9 cellular contexts compared by ENCODE assay signal in the genomic region with DNA sequence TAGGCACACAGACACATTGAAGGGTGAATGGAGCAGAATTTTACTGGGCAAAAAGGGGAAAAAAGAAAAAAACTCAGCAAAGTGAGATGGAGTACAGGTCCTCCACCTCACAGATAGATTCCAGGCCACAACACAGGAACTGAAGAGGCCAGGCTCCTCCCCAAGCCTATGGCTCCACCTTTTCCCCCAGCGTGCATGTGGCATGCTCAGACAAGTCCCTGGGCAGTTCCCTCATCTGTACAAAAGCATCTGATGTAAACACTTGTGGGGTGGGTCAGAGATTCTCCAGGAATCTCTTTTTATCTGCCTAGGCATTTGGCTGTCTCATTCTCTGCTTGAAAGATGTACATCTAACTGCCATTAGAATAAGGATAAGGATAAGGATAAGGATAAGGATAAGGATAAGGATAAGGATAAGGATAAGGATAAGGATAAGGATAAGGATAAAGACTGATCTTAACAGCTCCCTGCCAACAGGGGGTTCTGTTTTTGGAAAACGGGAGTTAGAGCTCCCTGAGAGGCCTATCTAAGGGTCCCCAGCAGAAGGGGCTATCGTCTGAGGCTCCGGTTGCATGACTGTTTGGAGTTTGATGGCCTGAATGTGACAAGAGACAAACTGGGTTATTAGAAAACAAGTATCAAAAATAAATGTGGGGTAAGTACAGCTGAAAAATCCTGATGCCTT. TPM values are rescaled to one million over a fixed set of nuclear protein-coding genes. Genes with fewer than 3 reads are reported as not detected.
A peak's percentile ranks its signal among the peaks of the same experiment; 100 is the strongest.
DNase-seq lines count a peak whose midpoint lies in the region; ATAC-seq and TF ChIP-seq lines count a peak whose summit lies in the region.
"Had no signal": no experiment of that assay in that cellular context is flagged by ENCODE, and none has a peak within 500 bp of the region (broad histone marks: within the 10 kb centered on the region; RNA-seq: fewer than 3 reads in every experiment).

No MANE protein-coding gene starts in this region.

- H3K23ac ChIP-seq in mesendoderm (ENCODE audit: low read length), result no peak overlapping the region

- H3K36me3 Mint-ChIP-seq in CD8-positive, alpha-beta T cell, result no peaks in the 10 kb centered on the region

- no peak for TF ChIP-seq CTCF in CD8-positive, alpha-beta T cell (IDR thresholded peaks at IDR 0.05)

- no peak overlapping the region for H4K5ac ChIP-seq in mesendoderm (ENCODE audit: low read length)

- CTCF ChIA-PET in CD8-positive, alpha-beta T cell (lab: Charles Lee), result no interaction called here

- no peaks in the 10 kb centered on the region for H3K79me2 ChIP-seq in mesendoderm (ENCODE audit: control insufficient read depth, insufficient read depth, low read length)

- H3K36me3 ChIP-seq in mesendoderm (ENCODE audit: control insufficient read depth, insufficient read depth, low read length), result no peaks in the 10 kb centered on the region
- no peaks in the 10 kb centered on the region for H3K36me3 ChIP-seq in CD8-positive, alpha-beta T cell (ENCODE audit: insufficient read depth, low read length)

- no peaks in the 10 kb centered on the region for H3K27me3 Mint-ChIP-seq in CD8-positive, alpha-beta T cell (ENCODE audit: low read depth)

- intact Hi-C loops in CD8-positive, alpha-beta T cell (cut with DNase I, micrococcal nuclease), result no loop called here

- no peak overlapping the region for H3K9ac ChIP-seq in mesendoderm (ENCODE audit: low read length)

- no peak overlapping the region for H2AK5ac ChIP-seq in mesendoderm (ENCODE audit: low read length)

- no peak overlapping the region for H3K4me3 Mint-ChIP-seq in CD8-positive, alpha-beta T cell

- no peak overlapping the region for H2BK5ac ChIP-seq in mesendoderm (ENCODE audit: low read length)

- POLR2A ChIA-PET in CD8-positive, alpha-beta T cell (lab: Charles Lee), result no interaction called here

- no peak overlapping the region for H3K56ac ChIP-seq in mesendoderm (ENCODE audit: low read length)

- DNase-seq in SK-N-DZ (ENCODE audit: low spot score) (peak; percentile 25), mesendoderm (peak; percentile 94)
- DNase-seq in activated effector memory CD4-positive, alpha-beta T cell treated with anti-CD3 and anti-CD28 coated beads, Interleukin-2, amount 50 U/mL, for 16 hours, result no peak
- DNase-seq in stimulated activated CD4-positive, alpha-beta T cell treated with anti-CD3 and anti-CD28 coated beads, Interleukin-2, amount 100 ng/mL, for 48 hours, result no peak
- DNase-seq in CD8-positive, alpha-beta T cell, result no peak
- no peak for DNase-seq in activated CD4-positive, alpha-beta T cell treated with anti-CD3 and anti-CD28 coated beads, Interleukin-2, amount 50 U/mL, for 4 hours

- WGBS in mesendoderm (ENCODE audit: extremely low coverage, insufficient coverage, low lambda C conversion rate), result no CpG with 5 or more reads among the region's 4 CpGs

- H3K9me3 Mint-ChIP-seq in CD8-positive, alpha-beta T cell, result peaks cover 7% of the 10 kb centered on the region

- no peaks in the 10 kb centered on the region for H3K27me3 ChIP-seq in mesendoderm (ENCODE audit: insufficient read depth, low read length, poor library complexity)
- no peaks in the 10 kb centered on the region for H3K27me3 ChIP-seq in CD8-positive, alpha-beta T cell (ENCODE audit: insufficient read depth, low read length)

- no peak overlapping the region for H2BK15ac ChIP-seq in mesendoderm (replicated peaks; ENCODE audit: low read depth)

- no peak overlapping the region for H2BK120ac ChIP-seq in mesendoderm (ENCODE audit: low read depth, low read length)

- no peak overlapping the region for H4K8ac ChIP-seq in mesendoderm (ENCODE audit: low read depth, low read length)

- no peak overlapping the region for H3K4me2 ChIP-seq in mesendoderm (ENCODE audit: low read length)

- no peak overlapping the region for H3K18ac ChIP-seq in mesendoderm (ENCODE audit: low read length)

- no peaks in the 10 kb centered on the region for H3K79me1 ChIP-seq in mesendoderm (ENCODE audit: low read length)

- H3K27ac Mint-ChIP-seq in CD8-positive, alpha-beta T cell, result no peak overlapping the region

- peak overlapping the region; percentile 31 for H3K4ac ChIP-seq in mesendoderm (ENCODE audit: low read depth, low read length)

- H3K4me3 ChIP-seq in mesendoderm (ENCODE audit: low read length), result no peak overlapping the region
- H3K4me3 ChIP-seq in CD8-positive, alpha-beta T cell (ENCODE audit: low read depth, low read length), result no peak overlapping the region

- peaks cover 4% of the 10 kb centered on the region for H3K9me3 ChIP-seq in CD8-positive, alpha-beta T cell (ENCODE audit: low read length)

- ATAC-seq in GM18870 (IDR thresholded peaks at IDR 0.05; ENCODE audit: unreplicated experiment) (peak; percentile 88), HG02870 (IDR thresholded peaks at IDR 0.05; ENCODE audit: unreplicated experiment) (peak; percentile 88)
- ATAC-seq in CD8-positive, alpha-beta T cell, result no peak

- peaks cover 2% of the 10 kb centered on the region for H3K4me1 ChIP-seq in mesendoderm (ENCODE audit: control insufficient read depth, low read depth, low read length)
- H3K4me1 ChIP-seq in CD8-positive, alpha-beta T cell (ENCODE audit: insufficient read depth, low read length), result no peaks in the 10 kb centered on the region

- no peak overlapping the region for H3K27ac ChIP-seq in mesendoderm (ENCODE audit: low read depth, low read length)
- no peak overlapping the region for H3K27ac ChIP-seq in CD8-positive, alpha-beta T cell (ENCODE audit: low read depth, low read length)

- no peaks in the 10 kb centered on the region for H3K4me1 Mint-ChIP-seq in CD8-positive, alpha-beta T cell (ENCODE audit: low read depth)

RNA-seq across cellular contexts. Expression of a gene that starts 17.2 kb away (rescaled TPM):
- 2.3 and 2.7 TPM in 2 replicates for polyA plus RNA-seq in SK-N-DZ (2014; cell fraction: cytosol; rRNA removed)
- polyA plus RNA-seq in SK-N-DZ (2014; cell fraction: nucleus; rRNA removed), result 2.1 and 2.6 TPM in 2 replicates
- 0.13 TPM for polyA plus RNA-seq in mesendoderm (2013, experiment 1 of 2)
- 0.15 TPM for polyA plus RNA-seq in mesendoderm (2013, experiment 2 of 2)
- total RNA-seq in CD8-positive, alpha-beta T cell, result not detected
- total RNA-seq: T-helper 1 cell treated with Interleukin-12 subunit alpha and Interleukin-12 subunit beta and Interleukin-4 antibody, amounts not matched to agents 30 ng/mL and 1 ng/mL, for 36 hours had no signal

Comparison
In these comparisons a context has a peak if more than half of its experiments do, and no peak if none do; other contexts are left out.
1. DNase-seq: peak in SK-N-DZ (single experiment) and mesendoderm (single experiment); none in activated effector memory CD4-positive, alpha-beta T cell treated with anti-CD3 and anti-CD28 coated beads, Interleukin-2, amount 50 U/mL, for 16 hours (single experiment), stimulated activated CD4-positive, alpha-beta T cell treated with anti-CD3 and anti-CD28 coated beads, Interleukin-2, amount 100 ng/mL, for 48 hours (0 of 2), CD8-positive, alpha-beta T cell (0 of 7) and activated CD4-positive, alpha-beta T cell treated with anti-CD3 and anti-CD28 coated beads, Interleukin-2, amount 50 U/mL, for 4 hours (0 of 2).